Comparison of ENCODE assay signal across 8 cellular contexts in genomic region chr6:168035661-168036616, GRCh38. TPM values are rescaled to one million over a fixed set of nuclear protein-coding genes. Genes with fewer than 3 reads are reported as not detected.
A peak's percentile ranks its signal among the peaks of the same experiment; 100 is the strongest.
DNase-seq lines count a peak whose midpoint lies in the region; ATAC-seq and TF ChIP-seq lines count a peak whose summit lies in the region.

No MANE protein-coding gene starts in this region.

- H3K36me3 Mint-ChIP-seq in WTC11, result peaks cover 36% of the 10 kb centered on the region

- TF ChIP-seq CTCF in WTC11 (IDR thresholded peaks at IDR 0.05) (no peak), heart right ventricle (IDR thresholded peaks at IDR 0.05) (no peak)

- intact Hi-C loops in Right ventricle myocardium inferior (cut with DNase I) (loop anchor here (2.0 kb wide), 1 partner anchor 101 kb away; no protein-coding TSS in a partner anchor), cardiac septum (cut with DNase I) (no loop called here), heart right ventricle (cut with DNase I) (loop anchor here in 6 of 10 donors (2.0 to 10.0 kb wide), 8 partner anchors 43 to 101 kb away; no protein-coding TSS in a partner anchor), sciatic nerve (cut with DNase I) (no loop called here)

- peak overlapping the region in 9 of 10 donors; percentile 23 to 58 (median 45) for H3K4me3 ChIP-seq in heart right ventricle

- peak overlapping the region; percentile 79 for H3K27ac Mint-ChIP-seq in WTC11

- POLR2A ChIA-PET in WTC11 (lab: Charles Lee), result no interaction called here

- peaks cover 0 to 18% (median 0%) of the 10 kb centered on the region in 7 donors for H3K27me3 ChIP-seq in heart right ventricle

- peaks cover 33% of the 10 kb centered on the region for H3K4me1 Mint-ChIP-seq in WTC11

- no peaks in the 10 kb centered on the region for H3K36me3 ChIP-seq in heart right ventricle

- H3K27me3 Mint-ChIP-seq in WTC11 (ENCODE audit: low read depth), result peaks cover 25% of the 10 kb centered on the region

- H3K9me3 Mint-ChIP-seq in WTC11, result peaks cover 34% of the 10 kb centered on the region

- ATAC-seq in Right ventricle myocardium inferior (peak; percentile 27), WTC11 (peak; percentile 23), heart right ventricle (peak; percentile 12 to 65 (median 55)), sciatic nerve (no peak), GM18502 (IDR thresholded peaks at IDR 0.05; ENCODE audit: poor library complexity, unreplicated experiment) (no peak), GM18517 (IDR thresholded peaks at IDR 0.05; ENCODE audit: unreplicated experiment) (no peak)

- H3K27ac ChIP-seq in heart right ventricle, result peak overlapping the region; percentile 79 to 96 (median 86)

- H3K4me1 ChIP-seq in heart right ventricle, result peaks cover 0 to 72% (median 56%) of the 10 kb centered on the region in 9 donors

- peaks cover 0 to 31% (median 17%) of the 10 kb centered on the region in 11 donors for H3K9me3 ChIP-seq in heart right ventricle

- peak overlapping the region; percentile 55 for H3K4me3 Mint-ChIP-seq in WTC11

- CTCF ChIA-PET in WTC11 (lab: Charles Lee), result interaction anchor here (1.2 kb wide), 1 partner anchor 63 kb away, joined by 4 read pairs; no protein-coding TSS in a partner anchor

- WGBS in heart right ventricle, 2 donors, result 17 to 37% methylated on average over 29 of the region's 29 CpGs

- DNase-seq in Right ventricle myocardium inferior (ENCODE audit: missing footprints), result peak; percentile 46
- no peak for DNase-seq in cardiac septum (ENCODE audit: low spot score)
- no peak for DNase-seq in WTC11 (ENCODE audit: low spot score)
- DNase-seq in heart right ventricle, result peak in 1 of 2 donors; percentile 41
- DNase-seq in sciatic nerve (ENCODE audit: low spot score), result peak; percentile 55
- DNase-seq in amniotic stem cell (lab: John Stamatoyannopoulos, UW), result no peak

TF ChIP-seq in WTC11, 78 proteins besides CTCF, POLR2A, EP300 and RAD21:
- TF ChIP-seq, protein P1, sequence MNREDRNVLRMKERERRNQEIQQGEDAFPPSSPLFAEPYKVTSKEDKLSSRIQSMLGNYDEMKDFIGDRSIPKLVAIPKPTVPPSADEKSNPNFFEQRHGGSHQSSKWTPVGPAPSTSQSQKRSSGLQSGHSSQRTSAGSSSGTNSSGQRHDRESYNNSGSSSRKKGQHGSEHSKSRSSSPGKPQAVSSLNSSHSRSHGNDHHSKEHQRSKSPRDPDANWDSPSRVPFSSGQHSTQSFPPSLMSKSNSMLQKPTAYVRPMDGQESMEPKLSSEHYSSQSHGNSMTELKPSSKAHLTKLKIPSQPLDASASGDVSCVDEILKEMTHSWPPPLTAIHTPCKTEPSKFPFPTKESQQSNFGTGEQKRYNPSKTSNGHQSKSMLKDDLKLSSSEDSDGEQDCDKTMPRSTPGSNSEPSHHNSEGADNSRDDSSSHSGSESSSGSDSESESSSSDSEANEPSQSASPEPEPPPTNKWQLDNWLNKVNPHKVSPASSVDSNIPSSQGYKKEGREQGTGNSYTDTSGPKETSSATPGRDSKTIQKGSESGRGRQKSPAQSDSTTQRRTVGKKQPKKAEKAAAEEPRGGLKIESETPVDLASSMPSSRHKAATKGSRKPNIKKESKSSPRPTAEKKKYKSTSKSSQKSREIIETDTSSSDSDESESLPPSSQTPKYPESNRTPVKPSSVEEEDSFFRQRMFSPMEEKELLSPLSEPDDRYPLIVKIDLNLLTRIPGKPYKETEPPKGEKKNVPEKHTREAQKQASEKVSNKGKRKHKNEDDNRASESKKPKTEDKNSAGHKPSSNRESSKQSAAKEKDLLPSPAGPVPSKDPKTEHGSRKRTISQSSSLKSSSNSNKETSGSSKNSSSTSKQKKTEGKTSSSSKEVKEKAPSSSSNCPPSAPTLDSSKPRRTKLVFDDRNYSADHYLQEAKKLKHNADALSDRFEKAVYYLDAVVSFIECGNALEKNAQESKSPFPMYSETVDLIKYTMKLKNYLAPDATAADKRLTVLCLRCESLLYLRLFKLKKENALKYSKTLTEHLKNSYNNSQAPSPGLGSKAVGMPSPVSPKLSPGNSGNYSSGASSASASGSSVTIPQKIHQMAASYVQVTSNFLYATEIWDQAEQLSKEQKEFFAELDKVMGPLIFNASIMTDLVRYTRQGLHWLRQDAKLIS (CRISPR knock-in tag; IDR thresholded peaks at IDR 0.05; ENCODE audit: borderline replicate concordance), result no peak
- TF ChIP-seq TCF7 (CRISPR knock-in tag; IDR thresholded peaks at IDR 0.05; ENCODE audit: low read depth) (no peak), ETV6 (CRISPR knock-in tag; IDR thresholded peaks at IDR 0.05) (no peak), PRRX2 (CRISPR knock-in tag; IDR thresholded peaks at IDR 0.05) (no peak), CREB1 (CRISPR knock-in tag; IDR thresholded peaks at IDR 0.05) (no peak), EMX1 (CRISPR knock-in tag; IDR thresholded peaks at IDR 0.05) (no peak), NFYB (CRISPR knock-in tag; conservative IDR thresholded peaks at IDR 0.05; ENCODE audit: low read depth) (no peak)
- TF ChIP-seq, protein P2, sequence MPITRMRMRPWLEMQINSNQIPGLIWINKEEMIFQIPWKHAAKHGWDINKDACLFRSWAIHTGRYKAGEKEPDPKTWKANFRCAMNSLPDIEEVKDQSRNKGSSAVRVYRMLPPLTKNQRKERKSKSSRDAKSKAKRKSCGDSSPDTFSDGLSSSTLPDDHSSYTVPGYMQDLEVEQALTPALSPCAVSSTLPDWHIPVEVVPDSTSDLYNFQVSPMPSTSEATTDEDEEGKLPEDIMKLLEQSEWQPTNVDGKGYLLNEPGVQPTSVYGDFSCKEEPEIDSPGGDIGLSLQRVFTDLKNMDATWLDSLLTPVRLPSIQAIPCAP (CRISPR knock-in tag; IDR thresholded peaks at IDR 0.05), result no peak
- TF ChIP-seq, protein P3, sequence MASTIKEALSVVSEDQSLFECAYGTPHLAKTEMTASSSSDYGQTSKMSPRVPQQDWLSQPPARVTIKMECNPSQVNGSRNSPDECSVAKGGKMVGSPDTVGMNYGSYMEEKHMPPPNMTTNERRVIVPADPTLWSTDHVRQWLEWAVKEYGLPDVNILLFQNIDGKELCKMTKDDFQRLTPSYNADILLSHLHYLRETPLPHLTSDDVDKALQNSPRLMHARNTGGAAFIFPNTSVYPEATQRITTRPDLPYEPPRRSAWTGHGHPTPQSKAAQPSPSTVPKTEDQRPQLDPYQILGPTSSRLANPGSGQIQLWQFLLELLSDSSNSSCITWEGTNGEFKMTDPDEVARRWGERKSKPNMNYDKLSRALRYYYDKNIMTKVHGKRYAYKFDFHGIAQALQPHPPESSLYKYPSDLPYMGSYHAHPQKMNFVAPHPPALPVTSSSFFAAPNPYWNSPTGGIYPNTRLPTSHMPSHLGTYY (CRISPR knock-in tag; IDR thresholded peaks at IDR 0.05), result no peak
- TF ChIP-seq, protein P4, sequence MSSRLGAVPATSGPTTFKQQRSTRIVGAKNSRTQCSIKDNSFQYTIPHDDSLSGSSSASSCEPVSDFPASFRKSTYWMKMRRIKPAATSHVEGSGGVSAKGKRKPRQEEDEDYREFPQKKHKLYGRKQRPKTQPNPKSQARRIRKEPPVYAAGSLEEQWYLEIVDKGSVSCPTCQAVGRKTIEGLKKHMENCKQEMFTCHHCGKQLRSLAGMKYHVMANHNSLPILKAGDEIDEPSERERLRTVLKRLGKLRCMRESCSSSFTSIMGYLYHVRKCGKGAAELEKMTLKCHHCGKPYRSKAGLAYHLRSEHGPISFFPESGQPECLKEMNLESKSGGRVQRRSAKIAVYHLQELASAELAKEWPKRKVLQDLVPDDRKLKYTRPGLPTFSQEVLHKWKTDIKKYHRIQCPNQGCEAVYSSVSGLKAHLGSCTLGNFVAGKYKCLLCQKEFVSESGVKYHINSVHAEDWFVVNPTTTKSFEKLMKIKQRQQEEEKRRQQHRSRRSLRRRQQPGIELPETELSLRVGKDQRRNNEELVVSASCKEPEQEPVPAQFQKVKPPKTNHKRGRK (CRISPR knock-in tag; IDR thresholded peaks at IDR 0.05; ENCODE audit: borderline replicate concordance), result no peak

RNA-seq across cellular contexts. Expression of gene KIF25, which starts 38.5 kb away (rescaled TPM):
- total RNA-seq in Right ventricle myocardium inferior (not detected), cardiac septum (0.24 TPM), WTC11 (2021) (0.28 to 1.1 TPM (median 0.71 TPM) in 3 replicates), heart right ventricle (under 1 TPM in 6 of 10 donors, not detected in 4; 0.18 to 0.80 (median 0.39) TPM), sciatic nerve (1.6 TPM)
- under 1 TPM; 0.38 to 0.95 TPM for polyA plus RNA-seq in heart right ventricle

RNA-seq across cellular contexts. Expression of gene FRMD1, which starts 43.1 kb away (rescaled TPM):
- 0.41 TPM for total RNA-seq in Right ventricle myocardium inferior
- not detected for total RNA-seq in cardiac septum
- 0.57 to 0.98 TPM (median 0.69 TPM) in 3 replicates for total RNA-seq in WTC11 (2021)
- 1 to 10 TPM in 1 of 10 donors, under 1 TPM in 5, not detected in 4; 0.15 to 1.3 (median 0.24) TPM for total RNA-seq in heart right ventricle
- polyA plus RNA-seq in heart right ventricle, result under 1 TPM; 0.12 to 0.22 TPM
- total RNA-seq in sciatic nerve, result 25.5 TPM

Comparison
In these comparisons a context has a peak if more than half of its experiments do, and no peak if none do; other contexts are left out.
1. DNase-seq: peak in Right ventricle myocardium inferior (single experiment) and sciatic nerve (single experiment); none in cardiac septum (single experiment), WTC11 (single experiment) and amniotic stem cell (single experiment).
2. intact Hi-C loops: an anchor here in Right ventricle myocardium inferior (2.0 kb wide) and heart right ventricle (2.0 to 10.0 kb wide); none called in cardiac septum and sciatic nerve.
3. ATAC-seq: peak in Right ventricle myocardium inferior (single experiment), WTC11 (single experiment) and heart right ventricle (8 of 8); none in sciatic nerve (single experiment), GM18502 (single experiment) and GM18517 (single experiment).
4. RNA of gene FRMD1, which starts 43.1 kb away (total RNA-seq): 25.5 TPM in sciatic nerve (single experiment); 0.57 to 0.98 TPM in WTC11, 0.41 TPM in Right ventricle myocardium inferior (single experiment), 0.15 to 1.3 TPM in heart right ventricle and not detected in cardiac septum (single experiment); every median in the first group is over 10 times any median in the second.